In the genomic region with DNA sequence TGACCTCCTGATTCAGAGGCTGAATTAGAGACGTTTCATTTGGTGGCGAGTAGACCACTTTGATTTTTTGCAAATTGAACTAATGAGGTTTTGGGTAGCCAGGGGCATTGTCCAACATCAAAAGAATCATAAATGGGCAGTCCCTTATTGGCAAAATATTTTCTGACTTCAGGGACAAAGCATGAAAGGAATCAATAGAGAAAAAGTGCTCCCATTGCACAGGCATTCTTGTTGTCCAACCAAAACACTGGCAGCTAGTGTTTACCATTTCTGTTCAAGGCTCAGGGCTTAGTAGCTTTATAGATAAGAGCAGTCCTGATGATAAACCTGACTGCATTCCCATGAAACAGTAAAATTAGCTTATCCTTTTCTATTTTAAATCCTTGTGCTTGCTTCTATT, we compare ENCODE assay signal across 1 cellular context.
A peak's percentile ranks its signal among the peaks of the same experiment; 100 is the strongest.
TF ChIP-seq lines count a peak whose summit lies in the region.

No MANE protein-coding gene starts in this region.

TF ChIP-seq in HepG2, 621 proteins besides CTCF, POLR2A, EP300 and RAD21 (continued from another document and continues in another):
- TF ChIP-seq, protein P1, sequence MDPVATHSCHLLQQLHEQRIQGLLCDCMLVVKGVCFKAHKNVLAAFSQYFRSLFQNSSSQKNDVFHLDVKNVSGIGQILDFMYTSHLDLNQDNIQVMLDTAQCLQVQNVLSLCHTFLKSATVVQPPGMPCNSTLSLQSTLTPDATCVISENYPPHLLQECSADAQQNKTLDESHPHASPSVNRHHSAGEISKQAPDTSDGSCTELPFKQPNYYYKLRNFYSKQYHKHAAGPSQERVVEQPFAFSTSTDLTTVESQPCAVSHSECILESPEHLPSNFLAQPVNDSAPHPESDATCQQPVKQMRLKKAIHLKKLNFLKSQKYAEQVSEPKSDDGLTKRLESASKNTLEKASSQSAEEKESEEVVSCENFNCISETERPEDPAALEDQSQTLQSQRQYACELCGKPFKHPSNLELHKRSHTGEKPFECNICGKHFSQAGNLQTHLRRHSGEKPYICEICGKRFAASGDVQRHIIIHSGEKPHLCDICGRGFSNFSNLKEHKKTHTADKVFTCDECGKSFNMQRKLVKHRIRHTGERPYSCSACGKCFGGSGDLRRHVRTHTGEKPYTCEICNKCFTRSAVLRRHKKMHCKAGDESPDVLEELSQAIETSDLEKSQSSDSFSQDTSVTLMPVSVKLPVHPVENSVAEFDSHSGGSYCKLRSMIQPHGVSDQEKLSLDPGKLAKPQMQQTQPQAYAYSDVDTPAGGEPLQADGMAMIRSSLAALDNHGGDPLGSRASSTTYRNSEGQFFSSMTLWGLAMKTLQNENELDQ (CRISPR knock-in tag; IDR thresholded peaks at IDR 0.05; ENCODE audit: borderline replicate concordance): no peak
- TF ChIP-seq ZBTB38 (CRISPR knock-in tag; IDR thresholded peaks at IDR 0.05): no peak
- TF ChIP-seq, protein P2, sequence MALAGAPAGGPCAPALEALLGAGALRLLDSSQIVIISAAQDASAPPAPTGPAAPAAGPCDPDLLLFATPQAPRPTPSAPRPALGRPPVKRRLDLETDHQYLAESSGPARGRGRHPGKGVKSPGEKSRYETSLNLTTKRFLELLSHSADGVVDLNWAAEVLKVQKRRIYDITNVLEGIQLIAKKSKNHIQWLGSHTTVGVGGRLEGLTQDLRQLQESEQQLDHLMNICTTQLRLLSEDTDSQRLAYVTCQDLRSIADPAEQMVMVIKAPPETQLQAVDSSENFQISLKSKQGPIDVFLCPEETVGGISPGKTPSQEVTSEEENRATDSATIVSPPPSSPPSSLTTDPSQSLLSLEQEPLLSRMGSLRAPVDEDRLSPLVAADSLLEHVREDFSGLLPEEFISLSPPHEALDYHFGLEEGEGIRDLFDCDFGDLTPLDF (CRISPR knock-in tag; IDR thresholded peaks at IDR 0.05): no peak
- no peak for TF ChIP-seq ARNT2 (CRISPR knock-in tag; IDR thresholded peaks at IDR 0.05; ENCODE audit: low read depth)
- TF ChIP-seq CCAR2 (optimal IDR thresholded peaks at IDR 0.05; ENCODE audit: low read depth, low read length): no peak
- TF ChIP-seq, protein P3, sequence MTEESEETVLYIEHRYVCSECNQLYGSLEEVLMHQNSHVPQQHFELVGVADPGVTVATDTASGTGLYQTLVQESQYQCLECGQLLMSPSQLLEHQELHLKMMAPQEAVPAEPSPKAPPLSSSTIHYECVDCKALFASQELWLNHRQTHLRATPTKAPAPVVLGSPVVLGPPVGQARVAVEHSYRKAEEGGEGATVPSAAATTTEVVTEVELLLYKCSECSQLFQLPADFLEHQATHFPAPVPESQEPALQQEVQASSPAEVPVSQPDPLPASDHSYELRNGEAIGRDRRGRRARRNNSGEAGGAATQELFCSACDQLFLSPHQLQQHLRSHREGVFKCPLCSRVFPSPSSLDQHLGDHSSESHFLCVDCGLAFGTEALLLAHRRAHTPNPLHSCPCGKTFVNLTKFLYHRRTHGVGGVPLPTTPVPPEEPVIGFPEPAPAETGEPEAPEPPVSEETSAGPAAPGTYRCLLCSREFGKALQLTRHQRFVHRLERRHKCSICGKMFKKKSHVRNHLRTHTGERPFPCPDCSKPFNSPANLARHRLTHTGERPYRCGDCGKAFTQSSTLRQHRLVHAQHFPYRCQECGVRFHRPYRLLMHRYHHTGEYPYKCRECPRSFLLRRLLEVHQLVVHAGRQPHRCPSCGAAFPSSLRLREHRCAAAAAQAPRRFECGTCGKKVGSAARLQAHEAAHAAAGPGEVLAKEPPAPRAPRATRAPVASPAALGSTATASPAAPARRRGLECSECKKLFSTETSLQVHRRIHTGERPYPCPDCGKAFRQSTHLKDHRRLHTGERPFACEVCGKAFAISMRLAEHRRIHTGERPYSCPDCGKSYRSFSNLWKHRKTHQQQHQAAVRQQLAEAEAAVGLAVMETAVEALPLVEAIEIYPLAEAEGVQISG (CRISPR knock-in tag; IDR thresholded peaks at IDR 0.05): no peak
- no peak for TF ChIP-seq CHD2 (IDR thresholded peaks at IDR 0.05; ENCODE audit: low read depth, low read length)
- TF ChIP-seq, protein P4, sequence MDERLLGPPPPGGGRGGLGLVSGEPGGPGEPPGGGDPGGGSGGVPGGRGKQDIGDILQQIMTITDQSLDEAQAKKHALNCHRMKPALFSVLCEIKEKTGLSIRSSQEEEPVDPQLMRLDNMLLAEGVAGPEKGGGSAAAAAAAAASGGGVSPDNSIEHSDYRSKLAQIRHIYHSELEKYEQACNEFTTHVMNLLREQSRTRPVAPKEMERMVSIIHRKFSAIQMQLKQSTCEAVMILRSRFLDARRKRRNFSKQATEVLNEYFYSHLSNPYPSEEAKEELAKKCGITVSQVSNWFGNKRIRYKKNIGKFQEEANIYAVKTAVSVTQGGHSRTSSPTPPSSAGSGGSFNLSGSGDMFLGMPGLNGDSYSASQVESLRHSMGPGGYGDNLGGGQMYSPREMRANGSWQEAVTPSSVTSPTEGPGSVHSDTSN (CRISPR knock-in tag; IDR thresholded peaks at IDR 0.05): no peak
- TF ChIP-seq NFRKB (IDR thresholded peaks at IDR 0.05): no peak
- no peak for TF ChIP-seq ZNF430 (CRISPR knock-in tag; IDR thresholded peaks at IDR 0.05)
- no peak for TF ChIP-seq MTF2 (CRISPR knock-in tag; IDR thresholded peaks at IDR 0.05; ENCODE audit: borderline replicate concordance)
- TF ChIP-seq POGZ (CRISPR knock-in tag; IDR thresholded peaks at IDR 0.05): peak; percentile 83
- no peak for TF ChIP-seq ZNF775 (CRISPR knock-in tag; IDR thresholded peaks at IDR 0.05; ENCODE audit: borderline replicate concordance)
- no peak for TF ChIP-seq MEIS1 (CRISPR knock-in tag; IDR thresholded peaks at IDR 0.05; ENCODE audit: borderline replicate concordance)
- no peak for TF ChIP-seq CENPT (CRISPR knock-in tag; IDR thresholded peaks at IDR 0.05; ENCODE audit: low read depth)
- TF ChIP-seq HMG20B (CRISPR knock-in tag; conservative IDR thresholded peaks at IDR 0.05): 0 out of 2 replicates have a peak, but pooled peaks have one; percentile 25
- no peak for TF ChIP-seq ZNF788 (CRISPR knock-in tag; IDR thresholded peaks at IDR 0.05; ENCODE audit: borderline replicate concordance)
- no peak for TF ChIP-seq ZC3H4 (CRISPR knock-in tag; IDR thresholded peaks at IDR 0.05; ENCODE audit: borderline replicate concordance)
- TF ChIP-seq ZNF75D (CRISPR knock-in tag; IDR thresholded peaks at IDR 0.05; ENCODE audit: borderline replicate concordance): no peak
- no peak for TF ChIP-seq PAF1 (CRISPR knock-in tag; IDR thresholded peaks at IDR 0.05)
- no peak for TF ChIP-seq ZNF747 (CRISPR knock-in tag; IDR thresholded peaks at IDR 0.05; ENCODE audit: borderline replicate concordance)
- no peak for TF ChIP-seq HNRNPH1 (optimal IDR thresholded peaks at IDR 0.05; ENCODE audit: low read depth, low read length)
- peak; percentile 49; the same call in 1 of the 2 replicates for TF ChIP-seq FOSL2 (CRISPR knock-in tag; IDR thresholded peaks at IDR 0.05)
- TF ChIP-seq ZMYM2 (CRISPR knock-in tag; IDR thresholded peaks at IDR 0.05): no peak
- TF ChIP-seq ZNF264 (CRISPR knock-in tag; IDR thresholded peaks at IDR 0.05): 0 out of 2 replicates have a peak, but pooled peaks have one; percentile 35
- TF ChIP-seq ZNF792 (CRISPR knock-in tag; IDR thresholded peaks at IDR 0.05): no peak
- TF ChIP-seq, protein P5, sequence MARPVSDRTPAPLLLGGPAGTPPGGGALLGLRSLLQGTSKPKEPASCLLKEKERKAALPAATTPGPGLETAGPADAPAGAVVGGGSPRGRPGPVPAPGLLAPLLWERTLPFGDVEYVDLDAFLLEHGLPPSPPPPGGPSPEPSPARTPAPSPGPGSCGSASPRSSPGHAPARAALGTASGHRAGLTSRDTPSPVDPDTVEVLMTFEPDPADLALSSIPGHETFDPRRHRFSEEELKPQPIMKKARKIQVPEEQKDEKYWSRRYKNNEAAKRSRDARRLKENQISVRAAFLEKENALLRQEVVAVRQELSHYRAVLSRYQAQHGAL (CRISPR knock-in tag; IDR thresholded peaks at IDR 0.05; ENCODE audit: not compliant biosample characterization): no peak
- TF ChIP-seq, protein P6, sequence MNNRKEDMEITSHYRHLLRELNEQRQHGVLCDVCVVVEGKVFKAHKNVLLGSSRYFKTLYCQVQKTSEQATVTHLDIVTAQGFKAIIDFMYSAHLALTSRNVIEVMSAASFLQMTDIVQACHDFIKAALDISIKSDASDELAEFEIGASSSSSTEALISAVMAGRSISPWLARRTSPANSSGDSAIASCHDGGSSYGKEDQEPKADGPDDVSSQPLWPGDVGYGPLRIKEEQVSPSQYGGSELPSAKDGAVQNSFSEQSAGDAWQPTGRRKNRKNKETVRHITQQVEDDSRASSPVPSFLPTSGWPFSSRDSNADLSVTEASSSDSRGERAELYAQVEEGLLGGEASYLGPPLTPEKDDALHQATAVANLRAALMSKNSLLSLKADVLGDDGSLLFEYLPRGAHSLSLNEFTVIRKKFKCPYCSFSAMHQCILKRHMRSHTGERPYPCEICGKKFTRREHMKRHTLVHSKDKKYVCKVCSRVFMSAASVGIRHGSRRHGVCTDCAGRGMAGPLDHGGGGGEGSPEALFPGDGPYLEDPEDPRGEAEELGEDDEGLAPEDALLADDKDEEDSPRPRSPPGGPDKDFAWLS (CRISPR knock-in tag; IDR thresholded peaks at IDR 0.05; ENCODE audit: borderline replicate concordance): no peak
- peak; percentile 50 for TF ChIP-seq ASH2L (IDR thresholded peaks at IDR 0.05; ENCODE audit: insufficient read length, low read depth, low read length)
- peak; percentile 28; the same call in 1 of the 2 replicates for TF ChIP-seq LCORL (IDR thresholded peaks at IDR 0.05)
- TF ChIP-seq LCORL (CRISPR knock-in tag; IDR thresholded peaks at IDR 0.05): peak; percentile 79
- TF ChIP-seq KDM2A (CRISPR knock-in tag; IDR thresholded peaks at IDR 0.05; ENCODE audit: borderline replicate concordance, low read depth): no peak
- TF ChIP-seq, protein P7, sequence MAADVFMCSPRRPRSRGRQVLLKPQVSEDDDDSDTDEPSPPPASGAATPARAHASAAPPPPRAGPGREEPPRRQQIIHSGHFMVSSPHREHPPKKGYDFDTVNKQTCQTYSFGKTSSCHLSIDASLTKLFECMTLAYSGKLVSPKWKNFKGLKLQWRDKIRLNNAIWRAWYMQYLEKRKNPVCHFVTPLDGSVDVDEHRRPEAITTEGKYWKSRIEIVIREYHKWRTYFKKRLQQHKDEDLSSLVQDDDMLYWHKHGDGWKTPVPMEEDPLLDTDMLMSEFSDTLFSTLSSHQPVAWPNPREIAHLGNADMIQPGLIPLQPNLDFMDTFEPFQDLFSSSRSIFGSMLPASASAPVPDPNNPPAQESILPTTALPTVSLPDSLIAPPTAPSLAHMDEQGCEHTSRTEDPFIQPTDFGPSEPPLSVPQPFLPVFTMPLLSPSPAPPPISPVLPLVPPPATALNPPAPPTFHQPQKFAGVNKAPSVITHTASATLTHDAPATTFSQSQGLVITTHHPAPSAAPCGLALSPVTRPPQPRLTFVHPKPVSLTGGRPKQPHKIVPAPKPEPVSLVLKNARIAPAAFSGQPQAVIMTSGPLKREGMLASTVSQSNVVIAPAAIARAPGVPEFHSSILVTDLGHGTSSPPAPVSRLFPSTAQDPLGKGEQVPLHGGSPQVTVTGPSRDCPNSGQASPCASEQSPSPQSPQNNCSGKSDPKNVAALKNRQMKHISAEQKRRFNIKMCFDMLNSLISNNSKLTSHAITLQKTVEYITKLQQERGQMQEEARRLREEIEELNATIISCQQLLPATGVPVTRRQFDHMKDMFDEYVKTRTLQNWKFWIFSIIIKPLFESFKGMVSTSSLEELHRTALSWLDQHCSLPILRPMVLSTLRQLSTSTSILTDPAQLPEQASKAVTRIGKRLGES (CRISPR knock-in tag; IDR thresholded peaks at IDR 0.05; ENCODE audit: borderline replicate concordance): no peak
- TF ChIP-seq, protein P8, sequence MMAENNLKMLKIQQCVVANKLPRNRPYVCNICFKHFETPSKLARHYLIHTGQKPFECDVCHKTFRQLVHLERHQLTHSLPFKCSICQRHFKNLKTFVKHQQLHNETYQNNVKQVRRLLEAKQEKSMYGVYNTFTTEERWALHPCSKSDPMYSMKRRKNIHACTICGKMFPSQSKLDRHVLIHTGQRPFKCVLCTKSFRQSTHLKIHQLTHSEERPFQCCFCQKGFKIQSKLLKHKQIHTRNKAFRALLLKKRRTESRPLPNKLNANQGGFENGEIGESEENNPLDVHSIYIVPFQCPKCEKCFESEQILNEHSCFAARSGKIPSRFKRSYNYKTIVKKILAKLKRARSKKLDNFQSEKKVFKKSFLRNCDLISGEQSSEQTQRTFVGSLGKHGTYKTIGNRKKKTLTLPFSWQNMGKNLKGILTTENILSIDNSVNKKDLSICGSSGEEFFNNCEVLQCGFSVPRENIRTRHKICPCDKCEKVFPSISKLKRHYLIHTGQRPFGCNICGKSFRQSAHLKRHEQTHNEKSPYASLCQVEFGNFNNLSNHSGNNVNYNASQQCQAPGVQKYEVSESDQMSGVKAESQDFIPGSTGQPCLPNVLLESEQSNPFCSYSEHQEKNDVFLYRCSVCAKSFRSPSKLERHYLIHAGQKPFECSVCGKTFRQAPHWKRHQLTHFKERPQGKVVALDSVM (CRISPR knock-in tag; IDR thresholded peaks at IDR 0.05): no peak
- peak; percentile 60; the same call in 1 of the 2 replicates for TF ChIP-seq ZNF614 (CRISPR knock-in tag; IDR thresholded peaks at IDR 0.05; ENCODE audit: borderline replicate concordance)
- no peak for TF ChIP-seq TEAD2 (CRISPR knock-in tag; IDR thresholded peaks at IDR 0.05)
- TF ChIP-seq, protein P9, sequence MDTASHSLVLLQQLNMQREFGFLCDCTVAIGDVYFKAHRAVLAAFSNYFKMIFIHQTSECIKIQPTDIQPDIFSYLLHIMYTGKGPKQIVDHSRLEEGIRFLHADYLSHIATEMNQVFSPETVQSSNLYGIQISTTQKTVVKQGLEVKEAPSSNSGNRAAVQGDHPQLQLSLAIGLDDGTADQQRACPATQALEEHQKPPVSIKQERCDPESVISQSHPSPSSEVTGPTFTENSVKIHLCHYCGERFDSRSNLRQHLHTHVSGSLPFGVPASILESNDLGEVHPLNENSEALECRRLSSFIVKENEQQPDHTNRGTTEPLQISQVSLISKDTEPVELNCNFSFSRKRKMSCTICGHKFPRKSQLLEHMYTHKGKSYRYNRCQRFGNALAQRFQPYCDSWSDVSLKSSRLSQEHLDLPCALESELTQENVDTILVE (CRISPR knock-in tag; IDR thresholded peaks at IDR 0.05): no peak
- TF ChIP-seq, protein P10, sequence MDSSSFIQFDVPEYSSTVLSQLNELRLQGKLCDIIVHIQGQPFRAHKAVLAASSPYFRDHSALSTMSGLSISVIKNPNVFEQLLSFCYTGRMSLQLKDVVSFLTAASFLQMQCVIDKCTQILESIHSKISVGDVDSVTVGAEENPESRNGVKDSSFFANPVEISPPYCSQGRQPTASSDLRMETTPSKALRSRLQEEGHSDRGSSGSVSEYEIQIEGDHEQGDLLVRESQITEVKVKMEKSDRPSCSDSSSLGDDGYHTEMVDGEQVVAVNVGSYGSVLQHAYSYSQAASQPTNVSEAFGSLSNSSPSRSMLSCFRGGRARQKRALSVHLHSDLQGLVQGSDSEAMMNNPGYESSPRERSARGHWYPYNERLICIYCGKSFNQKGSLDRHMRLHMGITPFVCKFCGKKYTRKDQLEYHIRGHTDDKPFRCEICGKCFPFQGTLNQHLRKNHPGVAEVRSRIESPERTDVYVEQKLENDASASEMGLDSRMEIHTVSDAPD (CRISPR knock-in tag; IDR thresholded peaks at IDR 0.05): peak; percentile 44; the same call in 1 of the 2 replicates
- no peak for TF ChIP-seq MTF1 (CRISPR knock-in tag; IDR thresholded peaks at IDR 0.05)
- TF ChIP-seq, protein P11, sequence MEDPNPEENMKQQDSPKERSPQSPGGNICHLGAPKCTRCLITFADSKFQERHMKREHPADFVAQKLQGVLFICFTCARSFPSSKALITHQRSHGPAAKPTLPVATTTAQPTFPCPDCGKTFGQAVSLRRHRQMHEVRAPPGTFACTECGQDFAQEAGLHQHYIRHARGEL (CRISPR knock-in tag; IDR thresholded peaks at IDR 0.05): no peak
- no peak for TF ChIP-seq ZBTB8A (CRISPR knock-in tag; IDR thresholded peaks at IDR 0.05; ENCODE audit: borderline replicate concordance, low read depth)
- TF ChIP-seq GTF2F1 (IDR thresholded peaks at IDR 0.05; ENCODE audit: low read length): no peak
- TF ChIP-seq ONECUT2 (CRISPR knock-in tag; IDR thresholded peaks at IDR 0.05): peak; percentile 88
- no peak for TF ChIP-seq ADNP (CRISPR knock-in tag; IDR thresholded peaks at IDR 0.05)
